15 cellular contexts compared by ENCODE assay signal in the genomic region with DNA sequence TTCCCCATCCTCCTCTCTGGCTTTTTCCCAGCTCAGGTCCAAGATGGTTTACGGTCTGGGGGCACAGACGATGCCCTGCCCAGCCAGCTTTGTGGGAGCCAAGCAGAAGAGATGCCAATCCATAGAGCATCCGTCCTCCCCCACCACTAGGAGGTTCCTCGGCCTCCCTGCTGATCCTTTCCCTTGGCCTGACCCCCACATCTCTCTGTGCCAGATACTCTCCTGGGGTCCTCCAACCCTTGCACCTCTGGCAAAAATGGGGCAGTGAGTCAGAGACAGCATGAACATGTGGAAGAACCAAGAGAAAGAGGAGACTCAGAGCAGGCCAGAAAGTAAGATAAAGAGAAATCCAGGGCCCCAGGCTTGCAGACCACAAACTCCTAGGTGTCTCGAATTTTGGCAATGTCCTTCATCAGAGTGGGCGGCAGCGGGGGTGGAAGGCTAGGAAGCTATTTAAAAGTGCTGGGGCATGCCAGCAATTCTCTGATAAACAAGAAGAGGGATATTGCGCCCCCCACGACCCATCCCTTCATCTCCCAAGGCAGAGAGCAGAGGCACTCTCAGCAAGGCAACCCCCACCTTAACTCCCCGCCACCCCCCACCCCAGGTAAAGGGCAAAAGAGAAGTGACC. TPM values are rescaled to one million over a fixed set of nuclear protein-coding genes. Genes with fewer than 3 reads are reported as not detected.
DNase-seq lines count a peak whose midpoint lies in the region; ATAC-seq and TF ChIP-seq lines count a peak whose summit lies in the region.
"Had no signal": no experiment of that assay in that cellular context is flagged by ENCODE, and none has a peak within 500 bp of the region (broad histone marks: within the 10 kb centered on the region; RNA-seq: fewer than 3 reads in every experiment).

No MANE protein-coding gene starts in this region.

- TF ChIP-seq CTCF in RWPE1 (conservative IDR thresholded peaks at IDR 0.05; ENCODE audit: low read depth) (no peak), ovary (IDR thresholded peaks at IDR 0.05) (no peak)

- H3K4me3 ChIP-seq in BLaER1 (no peak overlapping the region), ovary (peak overlapping the region; percentile 1)
- H3K4me3 ChIP-seq: GM23248, spleen, upper lobe of right lung had no signal

- no peak overlapping the region for H3K9ac ChIP-seq in BLaER1
- H3K9ac ChIP-seq: GM23248 had no signal

- whole genome bisulfite sequencing in ovary, 3 donors: 25 to 31% (median 26%) methylated on average over 10 of the region's 10 CpGs

- H4K20me1 ChIP-seq in BLaER1: no peaks in the 10 kb centered on the region

- 0 out of 2 replicates have a peak overlapping the region, but pooled peaks have one; percentile 9 for H3K4me2 ChIP-seq in BLaER1

- POLR2A ChIA-PET in RWPE1 (lab: Yijun Ruan, JAX; ENCODE audit: low non-redundant PET): no interaction called here

- no peak overlapping the region for H3K27ac ChIP-seq in BLaER1
- peak overlapping the region; percentile 96 for H3K27ac ChIP-seq in RWPE1
- H3K27ac ChIP-seq in epithelial cell of prostate: peak overlapping the region; percentile 21
- H3K27ac ChIP-seq in ovary: peak overlapping the region in 1 of 2 donors; percentile 41
- H3K27ac ChIP-seq: GM23248, spleen, upper lobe of right lung had no signal

- no peak for DNase-seq in RWPE1 (ENCODE audit: low spot score)
- DNase-seq in epithelial cell of prostate (ENCODE audit: low read depth, low spot score): no peak
- DNase-seq in ovary: peak in 1 of 5 donors; percentile 37
- no peak for DNase-seq in MV-4-11 (lab: John Stamatoyannopoulos, UW)
- no peak for DNase-seq in hippocampal formation (lab: John Stamatoyannopoulos, UW)
- DNase-seq: activated CD4-positive, alpha-beta memory T cell treated with anti-CD3 and anti-CD28 coated beads, Interleukin-2, amount 10 ng/mL, durations not matched to agents 7 days and 5 days; DMS79 treated with DMSO at 0.1 percent for 48 hours; GM23248; spleen; upper lobe of right lung had no signal

- ATAC-seq in HG03196 (IDR thresholded peaks at IDR 0.05; ENCODE audit: unreplicated experiment): no peak
- no peak for ATAC-seq in GM18909 (IDR thresholded peaks at IDR 0.05; ENCODE audit: poor library complexity, unreplicated experiment)
- ATAC-seq: upper lobe of right lung had no signal

- intact Hi-C loops in ovary (cut with DNase I): no loop called here

- CTCF ChIA-PET in RWPE1 (lab: Yijun Ruan, JAX): interaction anchor here (0.6 to 2.9 kb wide), 4 partner anchors 12 to 637 kb away, joined by 3 to 16 read pairs (median 5); no protein-coding TSS in a partner anchor

- TF ChIP-seq POLR2A in ovary (IDR thresholded peaks at IDR 0.05): no peak

- H3K9me3 ChIP-seq in BLaER1: no peaks in the 10 kb centered on the region
- H3K9me3 ChIP-seq in ovary: no peaks in the 10 kb centered on the region
- H3K9me3 ChIP-seq: spleen, upper lobe of right lung had no signal

- H3K27me3 ChIP-seq in BLaER1: peaks cover 7% of the 10 kb centered on the region; the same call in 1 of the 2 replicates
- H3K27me3 ChIP-seq in ovary: no peaks in the 10 kb centered on the region
- H3K27me3 ChIP-seq: upper lobe of right lung had no signal

- H3K36me3 ChIP-seq in BLaER1 (no peaks in the 10 kb centered on the region), ovary (no peaks in the 10 kb centered on the region)
- H3K36me3 ChIP-seq: spleen, upper lobe of right lung had no signal

- H3K4me1 ChIP-seq in BLaER1 (peaks cover 56% of the 10 kb centered on the region), ovary (ENCODE audit: insufficient read depth) (peaks cover 10% of the 10 kb centered on the region)

- TF ChIP-seq EP300 in ovary (IDR thresholded peaks at IDR 0.05): no peak

RNA-seq across cellular contexts. Expression of a gene that starts 11.4 kb away (rescaled TPM):
- total RNA-seq in ovary: 1 to 10 TPM in 3 of 7 donors, under 1 TPM in 4; 0.08 to 2.1 (median 0.60) TPM
- under 1 TPM; 0.15 to 0.30 TPM for polyA plus RNA-seq in ovary
- total RNA-seq: GM23248, myocyte had no signal
- polyA plus RNA-seq: GM23248 had no signal

RNA-seq across cellular contexts. Expression of a gene that starts 22.6 kb away (rescaled TPM):
- total RNA-seq in ovary: 1 to 10 TPM in 4 of 7 donors, under 1 TPM in 2, not detected in 1; 0.43 to 7.0 (median 1.2) TPM
- polyA plus RNA-seq in ovary: under 1 TPM; 0.58 to 0.90 TPM
- total RNA-seq: GM23248, myocyte, spleen had no signal
- polyA plus RNA-seq: AG04450, GM23248, spleen had no signal
